8 cellular contexts compared by ENCODE assay signal in genomic region chrX:115560211-115560977, GRCh38. TPM values are rescaled to one million over a fixed set of nuclear protein-coding genes. Genes with fewer than 3 reads are reported as not detected.
DNase-seq lines count a peak whose midpoint lies in the region; ATAC-seq, FAIRE-seq and TF ChIP-seq lines count a peak whose summit lies in the region.

No MANE protein-coding gene starts in this region.

- peaks cover 65% of the 10 kb centered on the region for H3K27me3 ChIP-seq in A673 (replicated peaks; ENCODE audit: insufficient read depth, low read depth, low read length, poor library complexity)
- H3K27me3 ChIP-seq in brain microvascular endothelial cell (replicated peaks): peaks cover 2% of the 10 kb centered on the region
- peaks cover 4% of the 10 kb centered on the region for H3K27me3 ChIP-seq in lung (ENCODE audit: control insufficient read depth, insufficient read depth)

- in situ Hi-C loops in brain microvascular endothelial cell (cut with HindIII; ENCODE audit: low pct_ligation_motif_present, low sequenced_read_pairs): no loop called here

- no peak for FAIRE-seq in D721Med (lab: Jason Lieb, UNC)

- 29 to 50% methylated on average over 10 of the region's 10 CpGs for WGBS in lung, 2 donors

- no peaks in the 10 kb centered on the region for H3K9me3 Mint-ChIP-seq in natural killer cell

- H3K4me3 ChIP-seq in A673 (ENCODE audit: low read depth, low read length, poor library complexity, severe bottlenecking) (peak overlapping the region; percentile 66), brain microvascular endothelial cell (ENCODE audit: low read depth, low read length) (peak overlapping the region; percentile 76), lung (peak overlapping the region; percentile 68)

- no peaks in the 10 kb centered on the region for H3K36me3 Mint-ChIP-seq in natural killer cell

- peak; percentile 8 for ATAC-seq in lung (ENCODE audit: insufficient read depth, low FRiP score)
- ATAC-seq in natural killer cell: no peak
- no peak for ATAC-seq in HG02870 (IDR thresholded peaks at IDR 0.05; ENCODE audit: unreplicated experiment)

- peaks cover 10% of the 10 kb centered on the region for H3K4me1 ChIP-seq in A673 (ENCODE audit: insufficient read depth, low read length, poor library complexity, severe bottlenecking)
- peaks cover 0 to 6% of the 10 kb centered on the region in 2 donors for H3K4me1 ChIP-seq in lung (ENCODE audit: control insufficient read depth in 2 of 2, insufficient read depth in 2 of 2, low read length in 2 of 2)

- no peak overlapping the region for H3K27ac ChIP-seq in A673 (ENCODE audit: low read depth, low read length, poor library complexity, severe bottlenecking)
- H3K27ac ChIP-seq in brain microvascular endothelial cell: peak overlapping the region; percentile 87
- H3K27ac ChIP-seq in lung (ENCODE audit: low read depth in 1 of 2, low read length in 1 of 2): peak overlapping the region; percentile 77 to 89

- peaks cover 22 to 81% of the 10 kb centered on the region in 2 donors for H3K27me3 Mint-ChIP-seq in natural killer cell (ENCODE audit: low read depth in 2 of 2)

- no peak for DNase-seq in A673 (ENCODE audit: low spot score)
- DNase-seq in HPDE6-E6E7 (ENCODE audit: extremely low spot score): peak; percentile 44
- peak; percentile 61 for DNase-seq in brain microvascular endothelial cell
- DNase-seq in lung (ENCODE audit: low spot score): peak; percentile 67
- DNase-seq in D721Med (ENCODE audit: insufficient read length, low spot score): no peak
- DNase-seq in natural killer cell: no peak
- DNase-seq in activated effector memory CD4-positive, alpha-beta T cell treated with Interleukin-2 at 50 U/mL for 16 hours: no peak

- H3K36me3 ChIP-seq in A673 (ENCODE audit: insufficient read depth, low read length, poor library complexity, severe bottlenecking) (no peaks in the 10 kb centered on the region), brain microvascular endothelial cell (replicated peaks) (no peaks in the 10 kb centered on the region), lung (ENCODE audit: control insufficient read depth in 2 of 2, insufficient read depth in 2 of 2, low read length in 2 of 2) (no peaks in the 10 kb centered on the region)

- H3K9me3 ChIP-seq in A673 (ENCODE audit: low read depth, low read length, poor library complexity, severe bottlenecking) (no peaks in the 10 kb centered on the region), lung (ENCODE audit: control insufficient read depth in 2 of 2, insufficient read depth in 1 of 2, low read length in 1 of 2) (peaks cover 0 to 2% of the 10 kb centered on the region in 2 donors)

- H3K27ac Mint-ChIP-seq in natural killer cell: no peak overlapping the region

- TF ChIP-seq CTCF in A673 (conservative IDR thresholded peaks at IDR 0.05; ENCODE audit: low read depth, low read length): no peak
- TF ChIP-seq CTCF in brain microvascular endothelial cell (IDR thresholded peaks at IDR 0.05; ENCODE audit: low read depth, low read length, missing control alignments): no peak
- no peak for TF ChIP-seq CTCF in lung (IDR thresholded peaks at IDR 0.05; ENCODE audit: control extremely low read depth, extremely low read depth)
- TF ChIP-seq CTCF in D721Med (IDR thresholded peaks at IDR 0.05; ENCODE audit: insufficient read depth, missing control alignments): no peak
- TF ChIP-seq CTCF in natural killer cell (IDR thresholded peaks at IDR 0.05): no peak

- BruUV-seq in A673 (replicated peaks; lab: Mats Ljungman, UMichigan): no TSS peak

- intact Hi-C loops in A673 (cut with micrococcal nuclease; ENCODE audit: unreplicated experiment) (loop anchor here (5.0 to 10.0 kb wide), 3 partner anchors 57 to 228 kb away; no protein-coding TSS in a partner anchor), natural killer cell (cut with micrococcal nuclease) (no loop called here)

- peaks cover 0 to 11% of the 10 kb centered on the region in 2 donors for H3K4me1 Mint-ChIP-seq in natural killer cell

- H3K4me3 Mint-ChIP-seq in natural killer cell: no peak overlapping the region

- CTCF ChIA-PET in A673 (lab: Charles Lee): no interaction called here

- POLR2A ChIA-PET in A673 (lab: Charles Lee; ENCODE audit: low non-redundant PET): no interaction called here

RNA-seq across cellular contexts. Expression of gene PLS3, which starts 0.6 kb away (rescaled TPM):
- total RNA-seq in A673 (2021): 75.7 and 88.2 TPM in 2 replicates
- 100 to 1,000 TPM; 138 to 221 TPM for total RNA-seq in lung
- 10 to 100 TPM; 63.1 to 94.1 TPM for polyA plus RNA-seq in lung
- total RNA-seq in natural killer cell: under 1 TPM in 1 of 3 donors, not detected in 2; 0.54 TPM

Comparison
In these comparisons a context has a peak if more than half of its experiments do, and no peak if none do; other contexts are left out.
1. DNase-seq: peak in HPDE6-E6E7 (single experiment), brain microvascular endothelial cell (single experiment) and lung (single experiment); none in A673 (single experiment), D721Med (single experiment), natural killer cell (single experiment) and activated effector memory CD4-positive, alpha-beta T cell treated with Interleukin-2 at 50 U/mL for 16 hours (single experiment).
2. RNA of gene PLS3, which starts 0.6 kb away (total RNA-seq): 138 to 221 TPM in lung and 75.7 to 88.2 TPM in A673; 0.54 TPM in natural killer cell; every median in the first group is over 10 times any median in the second.
3. Peak in every context shown above with its lines, with median percentiles within 50 percentile points of each other: H3K4me3 ChIP-seq.